Comparison of ENCODE assay signal across 8 cellular contexts in genomic region chr1:120941836-120942222, GRCh38. TPM values are rescaled to one million over a fixed set of nuclear protein-coding genes. Genes with fewer than 3 reads are reported as not detected.
DNase-seq lines count a peak whose midpoint lies in the region; ATAC-seq, FAIRE-seq and TF ChIP-seq lines count a peak whose summit lies in the region.
"Not testable (repeated sequence)": the region's sequence is repeated elsewhere in the genome, so short reads cannot be mapped to it uniquely, and the experiment has no call there.

No MANE protein-coding gene starts in this region.

- H3K27me3 ChIP-seq in HUES48 (ENCODE audit: control insufficient read depth, insufficient read depth, low read length); H1 (replicated peaks in 1 of 4; ENCODE audit: control insufficient read depth in 3 of 4, extremely low read depth in 1 of 4, insufficient read depth in 3 of 4, low read length in 3 of 4); neural cell (ENCODE audit: insufficient read depth, low read depth, low read length): not testable (repeated sequence)

- not testable (repeated sequence) for H3K9me3 ChIP-seq in HUES48 (ENCODE audit: control insufficient read depth, insufficient read depth, low read length); H1 (ENCODE audit: insufficient read depth in 2 of 2, low read depth in 1 of 2, low read length in 1 of 2); iPS-18c (ENCODE audit: control insufficient read depth, insufficient read depth, low read length); neural cell (ENCODE audit: low read length)

- not testable (repeated sequence) for H2BK20ac ChIP-seq in H1 (ENCODE audit: low read length)

- H2AFZ ChIP-seq in H1 (ENCODE audit: low read length); neural cell (ENCODE audit: low read depth, low read length): not testable (repeated sequence)

- H3K9me3 Mint-ChIP-seq in CD14-positive monocyte; activated naive CD8-positive, alpha-beta T cell (ENCODE audit: low read depth); stimulated activated naive CD8-positive, alpha-beta T cell treated with anti-CD3 and anti-CD28 coated beads, Interleukin-15, amount 100 ng/mL, for 72 hours: not testable (repeated sequence)

- H3K14ac ChIP-seq in H1 (ENCODE audit: insufficient read length): not testable (repeated sequence)

- H4K5ac ChIP-seq in H1 (ENCODE audit: insufficient read length, low read depth, low read length): not testable (repeated sequence)

- not testable (repeated sequence) for FAIRE-seq in H1 (lab: Jason Lieb, UNC)

- H3K79me1 ChIP-seq in H1 (ENCODE audit: low read depth, low read length): not testable (repeated sequence)

- not testable (repeated sequence) for TF ChIP-seq CTCF in CD14-positive monocyte (IDR thresholded peaks at IDR 0.05); VCaP (conservative IDR thresholded peaks at IDR 0.05); H1 (IDR thresholded peaks at IDR 0.05; ENCODE audit: control extremely low read depth in 1 of 3, insufficient read depth in 1 of 3, low read depth in 1 of 3, low read length in 3 of 3); neural cell (IDR thresholded peaks at IDR 0.05; ENCODE audit: poor library complexity, severe bottlenecking)

- H3K27me3 Mint-ChIP-seq in CD14-positive monocyte (ENCODE audit: low read depth in 3 of 3); activated naive CD8-positive, alpha-beta T cell; stimulated activated naive CD8-positive, alpha-beta T cell treated with anti-CD3 and anti-CD28 coated beads, Interleukin-15, amount 100 ng/mL, for 72 hours: not testable (repeated sequence)

- not testable (repeated sequence) for TF ChIP-seq RAD21 in H1 (IDR thresholded peaks at IDR 0.05 in 1 of 2, conservative IDR thresholded peaks at IDR 0.05 in 1 of 2; ENCODE audit: low read depth in 2 of 2, low read length in 2 of 2); neural cell (conservative IDR thresholded peaks at IDR 0.05)

- H3K4me1 Mint-ChIP-seq in CD14-positive monocyte: peaks cover 22% of the 10 kb centered on the region
- peaks cover 19% of the 10 kb centered on the region for H3K4me1 Mint-ChIP-seq in activated naive CD8-positive, alpha-beta T cell (ENCODE audit: low read depth)
- H3K4me1 Mint-ChIP-seq in stimulated activated naive CD8-positive, alpha-beta T cell treated with anti-CD3 and anti-CD28 coated beads, Interleukin-15, amount 100 ng/mL, for 72 hours: peaks cover 37% of the 10 kb centered on the region

- not testable (repeated sequence) for DNase-seq in CD14-positive monocyte (ENCODE audit: low spot score); H1 (ENCODE audit: low read depth in 1 of 2, low spot score in 2 of 2); stimulated activated naive CD8-positive, alpha-beta T cell treated with anti-CD3 and anti-CD28 coated beads, Interleukin-15, amount 100 ng/mL, for 72 hours

- not testable (repeated sequence) for H2BK5ac ChIP-seq in H1 (ENCODE audit: low read depth, low read length)

- not testable (repeated sequence) for H4K8ac ChIP-seq in H1 (ENCODE audit: extremely low read depth, insufficient read depth, low read length)

- not testable (repeated sequence) for H3K18ac ChIP-seq in H1 (ENCODE audit: extremely low read depth, low read length)

- H3K79me2 ChIP-seq in H1 (ENCODE audit: control insufficient read depth in 1 of 2, insufficient read depth in 2 of 2, low read length in 2 of 2); neural cell (replicated peaks; ENCODE audit: insufficient read depth, low read length): not testable (repeated sequence)

- H3K9ac ChIP-seq in HUES48 (ENCODE audit: low read depth, low read length) (peak overlapping the region; percentile 96), H1 (replicated peaks in 1 of 4; ENCODE audit: extremely low read depth in 1 of 4, low read depth in 3 of 4, low read length in 3 of 4) (peak overlapping the region in 1 of 4 experiments; percentile 22; a peak in 1 of 7 replicates)
- H3K9ac ChIP-seq in neural cell (ENCODE audit: low read length): not testable (repeated sequence)

- H3K36me3 Mint-ChIP-seq in CD14-positive monocyte; activated naive CD8-positive, alpha-beta T cell: not testable (repeated sequence)

- TF ChIP-seq EP300 in H1 (IDR thresholded peaks at IDR 0.05; ENCODE audit: borderline replicate concordance in 1 of 2, low read depth in 2 of 2, low read length in 2 of 2); neural cell (conservative IDR thresholded peaks at IDR 0.05; ENCODE audit: poor library complexity, severe bottlenecking): not testable (repeated sequence)

- not testable (repeated sequence) for H3K56ac ChIP-seq in H1 (replicated peaks; ENCODE audit: insufficient read length, low read depth, low read length)

- TF ChIP-seq POLR2A in H1 (IDR thresholded peaks at IDR 0.05; ENCODE audit: control extremely low read depth in 1 of 2, low read depth in 2 of 2, low read length in 2 of 2): not testable (repeated sequence)

- H4K20me1 ChIP-seq in H1 (replicated peaks in 1 of 2; ENCODE audit: control insufficient read depth in 1 of 2, insufficient read depth in 2 of 2, low read length in 2 of 2); neural cell (ENCODE audit: insufficient read depth): not testable (repeated sequence)

- H2BK15ac ChIP-seq in H1 (ENCODE audit: low read length): not testable (repeated sequence)

- CTCF ChIA-PET in H1 (lab: Charles Lee; ENCODE audit: partially characterized antibody): not testable (repeated sequence)

- H3F3A ChIP-seq in neural cell (ENCODE audit: insufficient read depth, low read length, poor library complexity, severe bottlenecking): not testable (repeated sequence)

- not testable (repeated sequence) for H3K23me2 ChIP-seq in H1 (ENCODE audit: low read depth, low read length)

- H3K27ac ChIP-seq in HUES48 (ENCODE audit: low read depth, low read length) (peak overlapping the region; percentile 93), VCaP (peak overlapping the region; percentile 67), H1 (ENCODE audit: low read depth, low read length) (peak overlapping the region; percentile 99; the same call in 1 of the 2 replicates)
- not testable (repeated sequence) for H3K27ac ChIP-seq in neural cell (ENCODE audit: low read length)

- intact Hi-C loops in CD14-positive monocyte (cut with micrococcal nuclease): not testable (repeated sequence)

- peak overlapping the region; percentile 89 to 97 for H3K4me3 Mint-ChIP-seq in CD14-positive monocyte
- H3K4me3 Mint-ChIP-seq in activated naive CD8-positive, alpha-beta T cell: peak overlapping the region; percentile 93
- peak overlapping the region; percentile 79 to 82 for H3K4me3 Mint-ChIP-seq in stimulated activated naive CD8-positive, alpha-beta T cell treated with anti-CD3 and anti-CD28 coated beads, Interleukin-15, amount 100 ng/mL, for 72 hours

- H3K27ac Mint-ChIP-seq in CD14-positive monocyte: peak overlapping the region; percentile 93 to 99 (median 99)
- H3K27ac Mint-ChIP-seq in activated naive CD8-positive, alpha-beta T cell: peak overlapping the region; percentile 100
- peak overlapping the region; percentile 99 to 100 for H3K27ac Mint-ChIP-seq in stimulated activated naive CD8-positive, alpha-beta T cell treated with anti-CD3 and anti-CD28 coated beads, Interleukin-15, amount 100 ng/mL, for 72 hours

- H2BK12ac ChIP-seq in H1 (ENCODE audit: low read depth, low read length): not testable (repeated sequence)

- peak overlapping the region; percentile 56 for H3K4me3 ChIP-seq in HUES48 (ENCODE audit: low read depth, low read length)
- H3K4me3 ChIP-seq in H1 (ENCODE audit: extremely low read depth in 1 of 4, insufficient read depth in 2 of 4, low read depth in 3 of 4, low read length in 4 of 4): peak overlapping the region; percentile 38 to 55 (median 46); a peak in 7 of 8 replicates
- peak overlapping the region; percentile 30; the same call in 1 of the 2 replicates for H3K4me3 ChIP-seq in iPS-18c (ENCODE audit: insufficient read depth, low read depth, low read length)
- peak overlapping the region; percentile 62 for H3K4me3 ChIP-seq in neural cell (ENCODE audit: low read length)

- H4K91ac ChIP-seq in H1 (replicated peaks; ENCODE audit: insufficient read length, low read length): not testable (repeated sequence)

- not testable (repeated sequence) for H3K4me1 ChIP-seq in HUES48 (ENCODE audit: control insufficient read depth, insufficient read depth, low read length); H1 (replicated peaks in 1 of 4; ENCODE audit: control insufficient read depth in 3 of 4, insufficient read depth in 4 of 4, low read length in 3 of 4)

- not testable (repeated sequence) for H3K9me2 ChIP-seq in neural cell (ENCODE audit: insufficient read depth, low read length)

- not testable (repeated sequence) for H2AK5ac ChIP-seq in H1 (ENCODE audit: low read depth, low read length)

- not testable (repeated sequence) for H3K23ac ChIP-seq in H1 (ENCODE audit: insufficient read length)

- WGBS in H1 (ENCODE audit: extremely low coverage in 1 of 2, insufficient coverage in 1 of 2, insufficient read length in 1 of 2, insufficient replicate concordance in 2 of 2, low coverage in 1 of 2, low lambda C conversion rate in 2 of 2, missing lambda C conversion rate in 1 of 2), 2 experiments: 13% methylated on average over 8 of the region's 12 CpGs; no CpG with 5 or more reads in 1 of the 2 experiments

- peak overlapping the region; percentile 94 for H3K4me2 ChIP-seq in H1 (ENCODE audit: insufficient read depth in 1 of 2, low read depth in 2 of 2, low read length in 2 of 2)
- not testable (repeated sequence) for H3K4me2 ChIP-seq in neural cell (ENCODE audit: low read length)

- peak; percentile 27 for ATAC-seq in stimulated activated naive CD8-positive, alpha-beta T cell treated with anti-CD3 and anti-CD28 coated beads, Interleukin-15, amount 100 ng/mL, for 72 hours

- not testable (repeated sequence) for H3K36me3 ChIP-seq in HUES48 (ENCODE audit: control insufficient read depth, insufficient read depth, low read length); H1 (ENCODE audit: control insufficient read depth in 2 of 4, insufficient read depth in 4 of 4, low read length in 3 of 4); neural cell (ENCODE audit: insufficient read depth, low read length)

- POLR2A ChIA-PET in H1 (lab: Charles Lee; ENCODE audit: partially characterized antibody): interaction anchor here (1.4 kb wide), 1 partner anchor 91 kb away, joined by 3 read pairs; no protein-coding TSS in a partner anchor

- not testable (repeated sequence) for H3K4ac ChIP-seq in H1 (replicated peaks; ENCODE audit: insufficient read length, low read depth, low read length)

- H2BK120ac ChIP-seq in H1 (replicated peaks; ENCODE audit: low read depth, low read length): not testable (repeated sequence)

RNA-seq across cellular contexts. Expression of gene PPIAL4A, which starts 52.3 kb away (rescaled TPM):
- polyA plus RNA-seq in CD14-positive monocyte: not detected
- total RNA-seq in H1 (2021; fragmentation: NEBNext Ultra II Directional; extraction: Animal tissue kit (Norgen Biotek cat#: 25700)): not detected in 2 replicates
- polyA plus RNA-seq in H1 (2011; rRNA removed): not detected in 2 replicates
- polyA plus RNA-seq in H1 (2011; cell fraction: cytosol; rRNA removed): not detected
- polyA plus RNA-seq in H1 (2011; cell fraction: nucleus; rRNA removed): not detected
- not detected in 4 replicates for polyA plus RNA-seq in H1 (2012, experiment 1 of 2)
- not detected for polyA plus RNA-seq in H1 (2012, experiment 2 of 2)
- polyA plus RNA-seq in H1 (2013, experiment 1 of 2): not detected
- not detected for polyA plus RNA-seq in H1 (2013, experiment 2 of 2)
- 0.39 TPM in 1 of 2 replicates, not detected in the other for polyA minus RNA-seq in H1 (2011; rRNA and poly(A)+ RNA removed)
- polyA minus RNA-seq in H1 (2011; cell fraction: cytosol; rRNA and poly(A)+ RNA removed): not detected
- not detected for polyA minus RNA-seq in H1 (2011; cell fraction: nucleus; rRNA and poly(A)+ RNA removed)
- polyA plus RNA-seq in neural cell: not detected in 2 replicates
- not detected in 2 replicates for polyA minus RNA-seq in neural cell
